ENCODE assay signal across 26 cellular contexts in genomic region chr9:107177243-107177839, GRCh38.
DNase-seq lines count a peak whose midpoint lies in the region; ATAC-seq and TF ChIP-seq lines count a peak whose summit lies in the region.
"Had no signal": no experiment of that assay in that cellular context is flagged by ENCODE, and none has a peak within 500 bp of the region (broad histone marks: within the 10 kb centered on the region; RNA-seq: fewer than 3 reads in every experiment).

No MANE protein-coding gene starts in this region.

- CTCF ChIA-PET in activated CD4-positive, alpha-beta memory T cell treated with anti-CD3 and anti-CD28 coated beads, Interleukin-2, amount 10 ng/mL, durations not matched to agents 7 days and 5 days (lab: Charles Lee) = no interaction called here

- H2AFZ ChIP-seq in neural progenitor cell (replicated peaks) = no peak overlapping the region
- H2AFZ ChIP-seq: parathyroid adenoma had no signal

- peak overlapping the region in 4 of 5 experiments; percentile 78 to 94 (median 90) for H3K27ac Mint-ChIP-seq in brain
- peak overlapping the region; percentile 95 for H3K27ac Mint-ChIP-seq in neural progenitor cell
- no peak overlapping the region for H3K27ac Mint-ChIP-seq in activated CD4-positive, alpha-beta memory T cell treated with anti-CD3 and anti-CD28 coated beads, Interleukin-2, amount 10 ng/mL, durations not matched to agents 7 days and 5 days
- H3K27ac Mint-ChIP-seq: activated naive CD8-positive, alpha-beta T cell treated with anti-CD3 and anti-CD28 coated beads, Interleukin-2, amount 10 ng/mL, durations not matched to agents 7 days and 5 days; activated T-helper 17 cell treated with anti-CD3 and anti-CD28 coated beads, Interleukin-2, amount 50 U/mL, for 72 hours had no signal

- H3K9me3 Mint-ChIP-seq in brain (peaks cover 4 to 10% (median 8%) of the 10 kb centered on the region in 5 experiments), neural progenitor cell (peaks cover 4% of the 10 kb centered on the region)
- H3K9me3 Mint-ChIP-seq in activated CD4-positive, alpha-beta memory T cell treated with anti-CD3 and anti-CD28 coated beads, Interleukin-2, amount 10 ng/mL, durations not matched to agents 7 days and 5 days = no peaks in the 10 kb centered on the region

- H4K20me1 ChIP-seq in neural progenitor cell (ENCODE audit: low read depth) = no peaks in the 10 kb centered on the region

- POLR2A ChIA-PET in activated CD4-positive, alpha-beta memory T cell treated with anti-CD3 and anti-CD28 coated beads, Interleukin-2, amount 10 ng/mL, durations not matched to agents 7 days and 5 days (lab: Charles Lee) = no interaction called here

- H3K4me3 ChIP-seq in left ventricle myocardium inferior = no peak overlapping the region
- no peak overlapping the region for H3K4me3 ChIP-seq in neural progenitor cell
- no peak overlapping the region for H3K4me3 ChIP-seq in SJCRH30
- H3K4me3 ChIP-seq: body of pancreas, colonic mucosa, heart left ventricle, lung, transverse colon had no signal

- H3K9ac ChIP-seq in neural progenitor cell = no peak overlapping the region
- H3K9ac ChIP-seq: parathyroid adenoma had no signal

- H3K36me3 ChIP-seq in left ventricle myocardium inferior (no peaks in the 10 kb centered on the region), neural progenitor cell (no peaks in the 10 kb centered on the region), SJCRH30 (no peaks in the 10 kb centered on the region)
- H3K36me3 ChIP-seq: colonic mucosa, heart left ventricle, transverse colon had no signal

- H3K27ac ChIP-seq in left ventricle myocardium inferior (replicated peaks) (peak overlapping the region; percentile 78), neural progenitor cell (no peak overlapping the region), SJCRH30 (no peak overlapping the region)
- H3K27ac ChIP-seq: 22Rv1, body of pancreas, colonic mucosa, parathyroid adenoma had no signal

- H3K36me3 Mint-ChIP-seq in brain (peaks cover 2% of the 10 kb centered on the region), neural progenitor cell (no peaks in the 10 kb centered on the region)
- no peaks in the 10 kb centered on the region for H3K36me3 Mint-ChIP-seq in activated CD4-positive, alpha-beta memory T cell treated with anti-CD3 and anti-CD28 coated beads, Interleukin-2, amount 10 ng/mL, durations not matched to agents 7 days and 5 days (ENCODE audit: low read depth)
- H3K36me3 Mint-ChIP-seq: activated naive CD8-positive, alpha-beta T cell treated with anti-CD3 and anti-CD28 coated beads, Interleukin-2, amount 10 ng/mL, durations not matched to agents 7 days and 5 days had no signal

- intact Hi-C loops in left ventricle myocardium inferior (cut with micrococcal nuclease) = no loop called here
- intact Hi-C loops in left cardiac atrium (cut with DNase I) = no loop called here

- peak overlapping the region; percentile 27 for H3K4me2 ChIP-seq in neural progenitor cell

- no peak overlapping the region for H3K4me3 Mint-ChIP-seq in brain
- no peak overlapping the region for H3K4me3 Mint-ChIP-seq in neural progenitor cell
- no peak overlapping the region for H3K4me3 Mint-ChIP-seq in activated CD4-positive, alpha-beta memory T cell treated with anti-CD3 and anti-CD28 coated beads, Interleukin-2, amount 10 ng/mL, durations not matched to agents 7 days and 5 days
- H3K4me3 Mint-ChIP-seq: activated naive CD8-positive, alpha-beta T cell treated with anti-CD3 and anti-CD28 coated beads, Interleukin-2, amount 10 ng/mL, durations not matched to agents 7 days and 5 days; activated T-helper 17 cell treated with anti-CD3 and anti-CD28 coated beads, Interleukin-2, amount 50 U/mL, for 72 hours had no signal

- H3K4me1 Mint-ChIP-seq in brain (peaks cover 49% of the 10 kb centered on the region), neural progenitor cell (peaks cover 30% of the 10 kb centered on the region)
- H3K4me1 Mint-ChIP-seq in activated CD4-positive, alpha-beta memory T cell treated with anti-CD3 and anti-CD28 coated beads, Interleukin-2, amount 10 ng/mL, durations not matched to agents 7 days and 5 days = peaks cover 28% of the 10 kb centered on the region

- H3F3A ChIP-seq in neural progenitor cell (ENCODE audit: low read depth) = peaks cover 9% of the 10 kb centered on the region

- TF ChIP-seq CTCF in left ventricle myocardium inferior (IDR thresholded peaks at IDR 0.05; ENCODE audit: borderline replicate concordance) = no peak
- no peak for TF ChIP-seq CTCF in brain (conservative IDR thresholded peaks at IDR 0.05)
- no peak for TF ChIP-seq CTCF in neural progenitor cell (IDR thresholded peaks at IDR 0.05)

- ATAC-seq in left cardiac atrium = no peak
- ATAC-seq: activated T-helper 17 cell treated with anti-CD3 and anti-CD28 coated beads, Interleukin-2, amount 50 U/mL, for 72 hours; body of pancreas; Panc1 had no signal

- no peaks in the 10 kb centered on the region for H3K79me2 ChIP-seq in neural progenitor cell (ENCODE audit: low read depth)
- H3K79me2 ChIP-seq: parathyroid adenoma had no signal

- H3K27me3 ChIP-seq in left ventricle myocardium inferior (ENCODE audit: low read depth) (no peaks in the 10 kb centered on the region), neural progenitor cell (no peaks in the 10 kb centered on the region), SJCRH30 (0 out of 2 replicates have a peak, but pooled peaks cover 4% of the 10 kb centered on the region)
- H3K27me3 ChIP-seq: body of pancreas, colonic mucosa, heart left ventricle, transverse colon had no signal

- peaks cover 7% of the 10 kb centered on the region for H3K27me3 Mint-ChIP-seq in brain
- peaks cover 11% of the 10 kb centered on the region for H3K27me3 Mint-ChIP-seq in neural progenitor cell (ENCODE audit: insufficient read depth, low read depth)
- H3K27me3 Mint-ChIP-seq in activated CD4-positive, alpha-beta memory T cell treated with anti-CD3 and anti-CD28 coated beads, Interleukin-2, amount 10 ng/mL, durations not matched to agents 7 days and 5 days = peaks cover 18% of the 10 kb centered on the region

- H3K9me3 ChIP-seq in left ventricle myocardium inferior (replicated peaks) (peaks cover 8% of the 10 kb centered on the region), neural progenitor cell (ENCODE audit: low read depth) (no peaks in the 10 kb centered on the region), SJCRH30 (replicated peaks) (peaks cover 2% of the 10 kb centered on the region; the same call in 1 of the 2 replicates)
- H3K9me3 ChIP-seq: body of pancreas, colonic mucosa, transverse colon had no signal

- no peak for DNase-seq in left ventricle myocardium inferior
- no peak for DNase-seq in left cardiac atrium
- DNase-seq in neural progenitor cell (ENCODE audit: low spot score) = no peak
- no peak for DNase-seq in SJCRH30
- DNase-seq in dedifferentiated amniotic fluid mesenchymal stem cell (ENCODE audit: extremely low spot score) = no peak
- DNase-seq in dermis blood vessel endothelial cell = no peak
- no peak for DNase-seq in activated CD4-positive, alpha-beta memory T cell treated with anti-CD3 and anti-CD28 coated beads, Interleukin-2, amount 10 ng/mL, durations not matched to agents 7 days and 5 days
- DNase-seq: activated CD4-positive, alpha-beta T cell treated with anti-CD3 and anti-CD28 coated beads for 48 hours; activated naive CD8-positive, alpha-beta T cell treated with anti-CD3 and anti-CD28 coated beads, Interleukin-2, amount 10 ng/mL, durations not matched to agents 7 days and 5 days; AML-193; body of pancreas; DMS79; heart left ventricle; immature natural killer cell; Kasumi-1; NCI-H2029; stimulated activated naive CD4-positive, alpha-beta T cell treated with Interleukin-2 at 50 U/mL for 16 hours; T-helper 1 cell had no signal

- peaks cover 36% of the 10 kb centered on the region for H3K4me1 ChIP-seq in left ventricle myocardium inferior
- H3K4me1 ChIP-seq in neural progenitor cell = peaks cover 16% of the 10 kb centered on the region
- no peaks in the 10 kb centered on the region for H3K4me1 ChIP-seq in SJCRH30
- H3K4me1 ChIP-seq: body of pancreas, colonic mucosa, parathyroid adenoma had no signal
